In the genomic region with DNA sequence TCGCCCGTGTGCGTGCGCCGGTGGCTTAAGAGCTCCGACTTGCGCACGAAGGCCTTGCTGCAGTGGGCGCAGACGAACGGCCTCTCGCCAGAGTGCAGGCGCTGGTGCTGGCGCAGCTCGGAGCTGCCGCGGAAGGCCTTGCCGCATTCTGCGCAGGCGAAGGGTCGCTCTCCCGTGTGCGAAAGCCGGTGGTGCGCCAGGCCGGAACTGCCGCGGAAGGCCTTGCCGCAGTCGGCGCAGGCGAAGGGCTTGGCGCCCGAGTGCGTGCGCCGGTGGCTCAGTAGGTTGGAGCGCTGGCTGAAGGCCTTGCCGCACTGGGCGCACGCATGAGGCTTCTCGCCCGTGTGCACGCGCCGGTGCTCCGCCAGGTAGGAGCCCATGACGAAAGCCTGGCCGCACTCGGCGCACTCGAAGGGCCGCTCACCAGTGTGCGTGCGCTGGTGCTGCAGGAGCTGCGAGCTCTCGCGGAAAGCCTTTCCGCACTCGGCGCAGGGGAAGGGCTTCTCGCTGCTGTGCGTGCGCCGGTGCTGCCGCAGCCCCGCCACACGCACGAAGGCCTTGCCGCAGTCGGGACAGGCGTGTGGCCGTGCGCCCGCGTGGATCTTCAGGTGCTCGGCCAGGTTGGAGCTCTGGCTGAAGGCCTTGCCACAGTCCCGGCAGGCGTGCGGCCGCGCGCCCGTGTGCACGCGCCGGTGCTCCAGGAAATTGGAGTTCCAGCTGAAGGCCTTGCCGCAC, we compare ENCODE assay signal across 7 cellular contexts. TPM values are rescaled to one million over a fixed set of nuclear protein-coding genes. Genes with fewer than 3 reads are reported as not detected.
A peak's percentile ranks its signal among the peaks of the same experiment; 100 is the strongest.
DNase-seq lines count a peak whose midpoint lies in the region; ATAC-seq and TF ChIP-seq lines count a peak whose summit lies in the region.
"Had no signal": no experiment of that assay in that cellular context is flagged by ENCODE, and none has a peak within 500 bp of the region (broad histone marks: within the 10 kb centered on the region; RNA-seq: fewer than 3 reads in every experiment).

No MANE protein-coding gene starts in this region.

- peak in 9 of 10 experiments; percentile 15 to 51 (median 26) for DNase-seq in CD4-positive, alpha-beta T cell
- DNase-seq in activated naive CD4-positive, alpha-beta T cell treated with Interleukin-2 at 50 U/mL for 16 hours = peak; percentile 27
- peak; percentile 48 to 53 for DNase-seq in lung microvascular endothelial cell (ENCODE audit: low read depth in 2 of 2)
- DNase-seq in NCI-H187 treated with DMSO at 0.1 percent for 48 hours (lab: John Stamatoyannopoulos, UW) = no peak
- DNase-seq in NCI-H1092 treated with DMSO at 0.1 percent for 48 hours (lab: John Stamatoyannopoulos, UW) = no peak
- DNase-seq: Karpas-422 had no signal

- no peak for TF ChIP-seq CTCF in CD4-positive, alpha-beta T cell (IDR thresholded peaks at IDR 0.05)

- peak overlapping the region; percentile 51 for H3K4me3 Mint-ChIP-seq in CD4-positive, alpha-beta T cell

- no peaks in the 10 kb centered on the region for H3K9me3 Mint-ChIP-seq in CD4-positive, alpha-beta T cell

- CTCF ChIA-PET in CD4-positive, alpha-beta T cell (lab: Charles Lee) = interaction anchor here (0.8 kb wide), 1 partner anchor 9 kb away, joined by 3 read pairs; no protein-coding TSS in a partner anchor

- H3K27me3 ChIP-seq in CD4-positive, alpha-beta T cell (ENCODE audit: control insufficient read depth, insufficient read depth, low read length) = no peaks in the 10 kb centered on the region

- no peaks in the 10 kb centered on the region for H3K27me3 Mint-ChIP-seq in CD4-positive, alpha-beta T cell

- peak; percentile 76 for ATAC-seq in CD4-positive, alpha-beta T cell (ENCODE audit: poor library complexity)
- no peak for ATAC-seq in HG03095 (IDR thresholded peaks at IDR 0.05; ENCODE audit: unreplicated experiment)

- intact Hi-C loops in CD4-positive, alpha-beta T cell (cut with DNase I, micrococcal nuclease) = no loop called here

- no peaks in the 10 kb centered on the region for H3K36me3 Mint-ChIP-seq in CD4-positive, alpha-beta T cell (ENCODE audit: low read depth)

- no peaks in the 10 kb centered on the region for H3K9me3 ChIP-seq in CD4-positive, alpha-beta T cell (ENCODE audit: control insufficient read depth, low read length)

- POLR2A ChIA-PET in CD4-positive, alpha-beta T cell (lab: Charles Lee) = interaction anchor here (0.7 to 2.5 kb wide), 6 partner anchors 10 to 188 kb away, joined by 4 to 22 read pairs (median 5); a partner anchor contains a TSS

- peaks cover 8% of the 10 kb centered on the region for H3K4me1 Mint-ChIP-seq in CD4-positive, alpha-beta T cell (ENCODE audit: low read depth)

- H3K27ac Mint-ChIP-seq in CD4-positive, alpha-beta T cell = no peak overlapping the region

- no peak overlapping the region for H3K27ac ChIP-seq in CD4-positive, alpha-beta T cell (ENCODE audit: low read depth, low read length)

RNA-seq across cellular contexts. Expression of a gene that starts 3.1 kb away (rescaled TPM):
- total RNA-seq in CD4-positive, alpha-beta T cell = 1 to 10 TPM; 7.6 to 8.4 TPM
- 2.0 and 4.6 TPM in 2 replicates for total RNA-seq in lung microvascular endothelial cell

RNA-seq across cellular contexts. Expression of a gene that starts 6.1 kb away (rescaled TPM):
- total RNA-seq in CD4-positive, alpha-beta T cell = under 1 TPM; 0.28 to 0.55 TPM
- total RNA-seq in lung microvascular endothelial cell = 0.65 and 0.99 TPM in 2 replicates

RNA-seq across cellular contexts. Expression of a gene that starts 24.4 kb away (rescaled TPM):
- total RNA-seq in CD4-positive, alpha-beta T cell = 1 to 10 TPM in 1 of 2 experiments, under 1 TPM in 1; 0.71 to 1.0 TPM
- 0.87 and 1.6 TPM in 2 replicates for total RNA-seq in lung microvascular endothelial cell

RNA-seq across cellular contexts. Expression of a gene that starts 29.6 kb away (rescaled TPM):
- total RNA-seq in CD4-positive, alpha-beta T cell = under 1 TPM; 0.77 to 0.81 TPM
- 1.3 and 2.0 TPM in 2 replicates for total RNA-seq in lung microvascular endothelial cell

RNA-seq across cellular contexts. Expression of a gene that starts 30.7 kb away (rescaled TPM):
- total RNA-seq in CD4-positive, alpha-beta T cell = 1,000 to 10,000 TPM; 1,619 to 1,646 TPM
- 2,255 and 2,472 TPM in 2 replicates for total RNA-seq in lung microvascular endothelial cell

Comparison
In these comparisons a context has a peak if more than half of its experiments do, and no peak if none do; other contexts are left out.
1. DNase-seq: peak in CD4-positive, alpha-beta T cell (9 of 10), activated naive CD4-positive, alpha-beta T cell treated with Interleukin-2 at 50 U/mL for 16 hours (single experiment) and lung microvascular endothelial cell (2 of 2); none in NCI-H187 treated with DMSO at 0.1 percent for 48 hours (single experiment) and NCI-H1092 treated with DMSO at 0.1 percent for 48 hours (single experiment).